1 cellular context compared by ENCODE assay signal in genomic region chr16:18783430-18784341, GRCh38.
TF ChIP-seq lines count a peak whose summit lies in the region.

No MANE protein-coding gene starts in this region.

TF ChIP-seq in HEK293, 187 proteins besides CTCF, POLR2A, EP300 and RAD21 (continued from another document):
- TF ChIP-seq, protein P1, sequence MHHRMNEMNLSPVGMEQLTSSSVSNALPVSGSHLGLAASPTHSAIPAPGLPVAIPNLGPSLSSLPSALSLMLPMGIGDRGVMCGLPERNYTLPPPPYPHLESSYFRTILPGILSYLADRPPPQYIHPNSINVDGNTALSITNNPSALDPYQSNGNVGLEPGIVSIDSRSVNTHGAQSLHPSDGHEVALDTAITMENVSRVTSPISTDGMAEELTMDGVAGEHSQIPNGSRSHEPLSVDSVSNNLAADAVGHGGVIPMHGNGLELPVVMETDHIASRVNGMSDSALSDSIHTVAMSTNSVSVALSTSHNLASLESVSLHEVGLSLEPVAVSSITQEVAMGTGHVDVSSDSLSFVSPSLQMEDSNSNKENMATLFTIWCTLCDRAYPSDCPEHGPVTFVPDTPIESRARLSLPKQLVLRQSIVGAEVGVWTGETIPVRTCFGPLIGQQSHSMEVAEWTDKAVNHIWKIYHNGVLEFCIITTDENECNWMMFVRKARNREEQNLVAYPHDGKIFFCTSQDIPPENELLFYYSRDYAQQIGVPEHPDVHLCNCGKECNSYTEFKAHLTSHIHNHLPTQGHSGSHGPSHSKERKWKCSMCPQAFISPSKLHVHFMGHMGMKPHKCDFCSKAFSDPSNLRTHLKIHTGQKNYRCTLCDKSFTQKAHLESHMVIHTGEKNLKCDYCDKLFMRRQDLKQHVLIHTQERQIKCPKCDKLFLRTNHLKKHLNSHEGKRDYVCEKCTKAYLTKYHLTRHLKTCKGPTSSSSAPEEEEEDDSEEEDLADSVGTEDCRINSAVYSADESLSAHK (tag by site-specific recombination; IDR thresholded peaks at IDR 0.05) = no peak
- TF ChIP-seq, protein P2, sequence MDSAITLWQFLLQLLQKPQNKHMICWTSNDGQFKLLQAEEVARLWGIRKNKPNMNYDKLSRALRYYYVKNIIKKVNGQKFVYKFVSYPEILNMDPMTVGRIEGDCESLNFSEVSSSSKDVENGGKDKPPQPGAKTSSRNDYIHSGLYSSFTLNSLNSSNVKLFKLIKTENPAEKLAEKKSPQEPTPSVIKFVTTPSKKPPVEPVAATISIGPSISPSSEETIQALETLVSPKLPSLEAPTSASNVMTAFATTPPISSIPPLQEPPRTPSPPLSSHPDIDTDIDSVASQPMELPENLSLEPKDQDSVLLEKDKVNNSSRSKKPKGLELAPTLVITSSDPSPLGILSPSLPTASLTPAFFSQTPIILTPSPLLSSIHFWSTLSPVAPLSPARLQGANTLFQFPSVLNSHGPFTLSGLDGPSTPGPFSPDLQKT (IDR thresholded peaks at IDR 0.05; ENCODE audit: borderline replicate concordance, low read depth, low read length) = no peak
- TF ChIP-seq RBAK (tag by site-specific recombination; IDR thresholded peaks at IDR 0.05) (no peak), ZNF248 (tag by site-specific recombination; IDR thresholded peaks at IDR 0.05) (no peak), SALL2 (tag by site-specific recombination; IDR thresholded peaks at IDR 0.05; ENCODE audit: borderline replicate concordance) (no peak), ZNF596 (tag by site-specific recombination; IDR thresholded peaks at IDR 0.05) (0 out of 2 replicates have a peak, but pooled peaks have one; percentile 24), PRDM6 (tag by site-specific recombination; IDR thresholded peaks at IDR 0.05) (0 out of 2 replicates have a peak, but pooled peaks have one; percentile 57), ZNF518A (tag by site-specific recombination; conservative IDR thresholded peaks at IDR 0.05; ENCODE audit: low read depth) (no peak), ZNF146 (tag by site-specific recombination; IDR thresholded peaks at IDR 0.05) (no peak), ZNF585B (tag by site-specific recombination; IDR thresholded peaks at IDR 0.05) (no peak), ZBTB17 (tag by site-specific recombination; IDR thresholded peaks at IDR 0.05) (no peak), SETDB1 (IDR thresholded peaks at IDR 0.05; ENCODE audit: insufficient read length, low read length) (no peak), ZNF311 (tag by site-specific recombination; IDR thresholded peaks at IDR 0.05; ENCODE audit: borderline replicate concordance) (no peak), ZNF133 (tag by site-specific recombination; IDR thresholded peaks at IDR 0.05) (no peak)
- TF ChIP-seq, protein P3, sequence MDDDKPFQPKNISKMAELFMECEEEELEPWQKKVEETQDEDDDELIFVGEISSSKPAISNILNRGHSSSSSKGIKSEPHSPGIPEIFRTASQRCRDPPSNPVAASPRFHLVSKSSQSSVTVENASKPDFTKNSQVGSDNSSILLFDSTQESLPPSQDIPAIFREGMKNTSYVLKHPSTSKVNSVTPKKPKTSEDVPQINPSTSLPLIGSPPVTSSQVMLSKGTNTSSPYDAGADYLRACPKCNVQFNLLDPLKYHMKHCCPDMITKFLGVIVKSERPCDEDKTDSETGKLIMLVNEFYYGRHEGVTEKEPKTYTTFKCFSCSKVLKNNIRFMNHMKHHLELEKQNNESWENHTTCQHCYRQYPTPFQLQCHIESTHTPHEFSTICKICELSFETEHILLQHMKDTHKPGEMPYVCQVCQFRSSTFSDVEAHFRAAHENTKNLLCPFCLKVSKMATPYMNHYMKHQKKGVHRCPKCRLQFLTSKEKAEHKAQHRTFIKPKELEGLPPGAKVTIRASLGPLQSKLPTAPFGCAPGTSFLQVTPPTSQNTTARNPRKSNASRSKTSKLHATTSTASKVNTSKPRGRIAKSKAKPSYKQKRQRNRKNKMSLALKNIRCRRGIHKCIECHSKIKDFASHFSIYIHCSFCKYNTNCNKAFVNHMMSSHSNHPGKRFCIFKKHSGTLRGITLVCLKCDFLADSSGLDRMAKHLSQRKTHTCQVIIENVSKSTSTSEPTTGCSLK (tag by site-specific recombination; IDR thresholded peaks at IDR 0.05) = no peak
